Comparison of ENCODE assay signal across 19 cellular contexts in genomic region chr10:117170244-117170643, GRCh38. TPM values are rescaled to one million over a fixed set of nuclear protein-coding genes. Genes with fewer than 3 reads are reported as not detected.
"Had no signal": no experiment of that assay in that cellular context is flagged by ENCODE, and none has a peak within 500 bp of the region (broad histone marks: within the 10 kb centered on the region; RNA-seq: fewer than 3 reads in every experiment).

No MANE protein-coding gene starts in this region.

- H3K36me3 ChIP-seq: esophagus muscularis mucosa, sigmoid colon, transverse colon had no signal

- H3K27ac ChIP-seq: esophagus muscularis mucosa, psoas muscle, sigmoid colon, transverse colon had no signal

- ATAC-seq: left lobe of liver; psoas muscle; stimulated activated naive B cell treated with anti-CD40 and anti-IgM and Interleukin-4, amounts not matched to agents 10 μg/mL and 1 μg/mL and 100 μg/mL, for 72 hours had no signal

- DNase-seq: activated CD4-positive, alpha-beta memory T cell treated with anti-CD3 and anti-CD28 coated beads for 36 hours; activated CD4-positive, CD25-positive, alpha-beta regulatory T cell treated with anti-CD3 and anti-CD28 coated beads, Interleukin-2, amount 50 U/mL, for 72 hours; activated gamma-delta T cell treated with Interleukin-2 at 50 U/mL for 16 hours; activated naive CD8-positive, alpha-beta T cell treated with anti-CD3 and anti-CD28 coated beads for 36 hours; activated T-cell treated with anti-CD3 and anti-CD28 coated beads, Interleukin-2, amount 50 U/mL, for 48 hours; foreskin melanocyte; occipital lobe; psoas muscle; sigmoid colon; stimulated activated CD4-positive, alpha-beta T cell treated with anti-CD3 and anti-CD28 coated beads, Interleukin-2, amount 100 ng/mL, for 24 hours; stimulated activated naive B cell treated with anti-CD40 and anti-IgM and Interleukin-4, amounts not matched to agents 10 μg/mL and 1 μg/mL and 100 μg/mL, for 72 hours; transverse colon had no signal

- H3K9me3 ChIP-seq: esophagus muscularis mucosa, psoas muscle, sigmoid colon, transverse colon had no signal

- H3K4me3 ChIP-seq: esophagus muscularis mucosa, psoas muscle, sigmoid colon, transverse colon had no signal

RNA-seq across cellular contexts. Expression of gene KCNK18, which starts 27.0 kb away (rescaled TPM):
- total RNA-seq: activated CD4-positive, alpha-beta memory T cell treated with anti-CD3 and anti-CD28 coated beads for 36 hours; activated naive CD8-positive, alpha-beta T cell treated with anti-CD3 and anti-CD28 coated beads for 36 hours; bronchial epithelial cell; chondrocyte; dermis microvascular lymphatic vessel endothelial cell; esophagus muscularis mucosa; left lobe of liver; occipital lobe; psoas muscle; sigmoid colon; subcutaneous adipose tissue; T-helper 2 cell treated with Interferon-gamma antibody and Interleukin-4, amounts not matched to agents 100 ng/mL and 5 ng/mL, for 36 hours; transverse colon had no signal

RNA-seq across cellular contexts. Expression of gene VAX1, which starts 32.2 kb away (rescaled TPM):
- total RNA-seq: activated CD4-positive, alpha-beta memory T cell treated with anti-CD3 and anti-CD28 coated beads for 36 hours; activated naive CD8-positive, alpha-beta T cell treated with anti-CD3 and anti-CD28 coated beads for 36 hours; bronchial epithelial cell; chondrocyte; dermis microvascular lymphatic vessel endothelial cell; esophagus muscularis mucosa; left lobe of liver; psoas muscle; sigmoid colon; subcutaneous adipose tissue; T-helper 2 cell treated with Interferon-gamma antibody and Interleukin-4, amounts not matched to agents 100 ng/mL and 5 ng/mL, for 36 hours; transverse colon had no signal
